30 cellular contexts compared by ENCODE assay signal in genomic region chr11:15931497-15931896, GRCh38.
"Had no signal": no experiment of that assay in that cellular context is flagged by ENCODE, and none has a peak within 500 bp of the region (broad histone marks: within the 10 kb centered on the region; RNA-seq: fewer than 3 reads in every experiment).

No MANE protein-coding gene starts in this region.

- H3K4me3 ChIP-seq: adrenal gland, ascending aorta, body of pancreas, breast epithelium, cardiac muscle cell had no signal

- H3K9me3 ChIP-seq: adrenal gland, ascending aorta, body of pancreas had no signal

- DNase-seq: activated effector memory CD4-positive, alpha-beta T cell treated with anti-CD3 and anti-CD28 coated beads, Interleukin-2, amount 50 U/mL, for 16 hours; activated effector memory CD4-positive, alpha-beta T cell treated with Interleukin-2 at 50 U/mL for 16 hours; activated gamma-delta T cell; activated gamma-delta T cell treated with Interleukin-2 at 50 U/mL for 16 hours; activated naive CD4-positive, alpha-beta T cell; activated naive CD4-positive, alpha-beta T cell treated with anti-CD3 and anti-CD28 coated beads for 36 hours; activated naive CD4-positive, alpha-beta T cell treated with anti-CD3 and anti-CD28 coated beads, Interleukin-2, amount 10 ng/mL, durations not matched to agents 7 days and 5 days; activated naive CD4-positive, alpha-beta T cell treated with anti-CD3 and anti-CD28 coated beads, Interleukin-2, amount 50 U/mL, for 16 hours; activated naive CD4-positive, alpha-beta T cell treated with Interleukin-2 at 50 U/mL for 16 hours; activated naive CD8-positive, alpha-beta T cell treated with anti-CD3 and anti-CD28 coated beads for 36 hours; activated naive CD8-positive, alpha-beta T cell treated with anti-CD3 and anti-CD28 coated beads, Interleukin-2, amount 10 ng/mL, durations not matched to agents 7 days and 5 days; activated naive CD8-positive, alpha-beta T cell treated with anti-CD3 and anti-CD28 coated beads, Interleukin-2, amount 50 U/mL, for 24 hours; activated T-cell treated with anti-CD3 and anti-CD28 coated beads, Interleukin-2, amount 50 U/mL, for 4 hours; activated T-cell treated with anti-CD3 and anti-CD28 coated beads, Interleukin-2, amount 50 U/mL, for 48 hours; activated T-cell treated with anti-CD3 and anti-CD28 coated beads, Interleukin-2, amount 50 U/mL, for 72 hours; adrenal gland; amniotic stem cell; amygdala; anterior cingulate cortex; aorta; body of pancreas; brain microvascular endothelial cell; caudate nucleus; central memory CD4-positive, alpha-beta T cell; cerebellar nuclear complex had no signal

- H3K27me3 ChIP-seq: adrenal gland, ascending aorta, body of pancreas, brain microvascular endothelial cell, cardiac muscle cell had no signal

- H3K4me1 ChIP-seq: adrenal gland, ascending aorta, body of pancreas, breast epithelium had no signal

- ATAC-seq: activated naive CD4-positive, alpha-beta T cell treated with anti-CD3 and anti-CD28 coated beads, Interleukin-2, amount 50 U/mL, for 72 hours; activated naive CD8-positive, alpha-beta T cell treated with anti-CD3 and anti-CD28 coated beads, Interleukin-2, amount 50 U/mL, for 24 hours; activated T-cell treated with anti-CD3 and anti-CD28 coated beads, Interleukin-2, amount 50 U/mL, for 4 hours; activated T-cell treated with anti-CD3 and anti-CD28 coated beads, Interleukin-2, amount 50 U/mL, for 72 hours; activated T-helper 17 cell treated with anti-CD3 and anti-CD28 coated beads, Interleukin-2, amount 50 U/mL, for 72 hours; body of pancreas had no signal

- H3K27ac ChIP-seq: adrenal gland, ascending aorta, body of pancreas, brain microvascular endothelial cell, breast epithelium, cardiac muscle cell had no signal

- H3K36me3 ChIP-seq: adrenal gland, ascending aorta, brain microvascular endothelial cell, breast epithelium, cardiac muscle cell had no signal
